In the genomic region with DNA sequence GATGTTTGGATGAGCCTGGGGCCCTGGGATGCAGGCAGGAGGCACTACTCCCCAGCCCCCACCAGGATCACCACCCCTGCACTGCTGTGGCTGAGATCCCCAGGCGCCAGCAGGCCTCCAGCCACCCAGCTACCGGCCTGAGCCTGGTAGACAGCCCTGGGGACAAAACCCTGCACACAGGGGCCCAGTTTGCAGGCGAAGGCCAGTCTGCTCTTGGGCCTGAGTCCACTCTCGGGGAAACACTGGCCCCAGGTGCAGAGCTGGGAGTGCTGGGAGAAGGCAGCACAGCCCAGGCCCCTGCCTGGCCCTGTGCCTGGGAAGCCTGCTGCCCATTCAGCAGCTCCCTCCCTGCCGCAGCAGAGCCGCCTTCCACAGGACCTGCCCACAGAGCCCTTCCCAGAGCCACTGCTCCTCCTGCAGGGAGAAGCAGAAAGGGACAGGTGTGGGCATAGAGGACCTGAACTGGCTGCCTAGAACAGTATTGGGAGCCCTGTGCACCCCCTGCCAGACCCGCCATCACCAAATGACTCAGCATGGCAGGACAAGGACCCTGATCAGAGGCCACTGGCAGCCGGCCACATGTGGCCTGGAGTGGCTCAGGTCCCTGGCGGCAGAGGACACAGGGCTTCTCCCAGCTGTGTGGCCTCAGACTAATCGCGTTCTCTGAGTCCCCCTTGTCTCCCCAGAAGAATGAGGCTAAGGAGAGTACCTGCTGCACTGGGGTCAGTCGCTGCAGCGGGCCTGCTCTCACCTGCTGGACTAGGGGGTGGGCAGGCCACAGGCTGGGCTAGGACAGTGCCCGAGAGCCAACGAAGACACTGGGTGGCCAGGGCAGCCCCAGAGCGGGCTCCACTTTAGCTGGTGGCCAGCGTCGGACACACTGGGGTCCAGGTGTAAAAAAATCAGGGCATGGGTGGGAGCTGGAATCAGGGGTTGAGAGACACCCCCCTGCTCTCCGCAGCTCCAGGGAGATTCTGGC, we compare ENCODE assay signal across 13 cellular contexts. TPM values are rescaled to one million over a fixed set of nuclear protein-coding genes. Genes with fewer than 3 reads are reported as not detected.
A peak's percentile ranks its signal among the peaks of the same experiment; 100 is the strongest.
DNase-seq lines count a peak whose midpoint lies in the region; ATAC-seq and TF ChIP-seq lines count a peak whose summit lies in the region.
"Had no signal": no experiment of that assay in that cellular context is flagged by ENCODE, and none has a peak within 500 bp of the region (broad histone marks: within the 10 kb centered on the region; RNA-seq: fewer than 3 reads in every experiment).

No MANE protein-coding gene starts in this region.

- H3K27me3 ChIP-seq in right atrium auricular region (no peaks in the 10 kb centered on the region), Panc1 (ENCODE audit: control insufficient read depth, insufficient read depth, low read length) (no peaks in the 10 kb centered on the region), testis (no peaks in the 10 kb centered on the region)

- no peak for TF ChIP-seq POLR2A in testis (IDR thresholded peaks at IDR 0.05)

- H3K4me1 ChIP-seq in right atrium auricular region (peaks cover 0 to 12% of the 10 kb centered on the region in 2 donors), Panc1 (ENCODE audit: control insufficient read depth, insufficient read depth, low read length) (peaks cover 8% of the 10 kb centered on the region), testis (no peaks in the 10 kb centered on the region)

- WGBS in testis, 2 donors: 76 to 86% methylated on average over 14 to 19 of the region's 19 CpGs

- H3K4me3 ChIP-seq in right atrium auricular region (no peak overlapping the region), Panc1 (ENCODE audit: low read depth in 2 of 2, low read length in 2 of 2) (no peak overlapping the region), testis (no peak overlapping the region)

- H3K36me3 Mint-ChIP-seq in activated T-helper 2 cell treated with anti-CD3 and anti-CD28 coated beads, Interferon-gamma antibody, Interleukin-2, Interleukin-4, amounts not matched to agents 10 μg/mL and 5 μg/mL and 100 μg/mL, durations not matched to agents 14 hours and 24 hours and 36 hours (ENCODE audit: low read depth): no peaks in the 10 kb centered on the region

- H3K27ac Mint-ChIP-seq in activated T-helper 2 cell treated with anti-CD3 and anti-CD28 coated beads, Interferon-gamma antibody, Interleukin-2, Interleukin-4, amounts not matched to agents 10 μg/mL and 5 μg/mL and 100 μg/mL, durations not matched to agents 14 hours and 24 hours and 36 hours: no peak overlapping the region

- no peaks in the 10 kb centered on the region for H3K9me3 Mint-ChIP-seq in activated T-helper 2 cell treated with anti-CD3 and anti-CD28 coated beads, Interferon-gamma antibody, Interleukin-2, Interleukin-4, amounts not matched to agents 10 μg/mL and 5 μg/mL and 100 μg/mL, durations not matched to agents 14 hours and 24 hours and 36 hours

- no peak overlapping the region for H3K27ac ChIP-seq in right atrium auricular region
- H3K27ac ChIP-seq in Panc1 (ENCODE audit: low read length): no peak overlapping the region
- H3K27ac ChIP-seq in testis: no peak overlapping the region

- H3K4me3 Mint-ChIP-seq in activated T-helper 2 cell treated with anti-CD3 and anti-CD28 coated beads, Interferon-gamma antibody, Interleukin-2, Interleukin-4, amounts not matched to agents 10 μg/mL and 5 μg/mL and 100 μg/mL, durations not matched to agents 14 hours and 24 hours and 36 hours (ENCODE audit: low read depth): no peak overlapping the region

- H3K9me3 ChIP-seq in right atrium auricular region: no peaks in the 10 kb centered on the region
- no peaks in the 10 kb centered on the region for H3K9me3 ChIP-seq in Panc1 (ENCODE audit: control insufficient read depth, insufficient read depth, low read depth, low read length)
- no peaks in the 10 kb centered on the region for H3K9me3 ChIP-seq in testis

- BruUV-seq in Panc1 (replicated peaks; lab: Mats Ljungman, UMichigan): no TSS peak

- TF ChIP-seq CTCF in right atrium auricular region (IDR thresholded peaks at IDR 0.05) (no peak), Panc1 (IDR thresholded peaks at IDR 0.05) (peak; percentile 76), testis (IDR thresholded peaks at IDR 0.05) (no peak)

- ATAC-seq in Right ventricle myocardium inferior: no peak
- ATAC-seq in Panc1: peak; percentile 77
- peak; percentile 11 for ATAC-seq in esophagus mucosa

- CTCF ChIA-PET in Panc1 (lab: Charles Lee): interaction anchor here (0.5 to 0.8 kb wide), 5 partner anchors 50 to 74 kb away, joined by 3 to 6 read pairs (median 3); no protein-coding TSS in a partner anchor

- H3K27me3 Mint-ChIP-seq in activated T-helper 2 cell treated with anti-CD3 and anti-CD28 coated beads, Interferon-gamma antibody, Interleukin-2, Interleukin-4, amounts not matched to agents 10 μg/mL and 5 μg/mL and 100 μg/mL, durations not matched to agents 14 hours and 24 hours and 36 hours (ENCODE audit: low read depth): no peaks in the 10 kb centered on the region

- intact Hi-C loops in Right ventricle myocardium inferior (cut with DNase I) (no loop called here), Panc1 (cut with micrococcal nuclease; ENCODE audit: unreplicated experiment) (loop anchor here (5.0 kb wide), 1 partner anchor 70 kb away; no protein-coding TSS in a partner anchor), testis (cut with DNase I; ENCODE audit: low total_unique reads) (no loop called here)
- intact Hi-C loops in activated T-helper 2 cell treated with anti-CD3 and anti-CD28 coated beads, Interferon-gamma antibody, Interleukin-2, Interleukin-4, amounts not matched to agents 10 μg/mL and 5 μg/mL and 100 μg/mL, durations not matched to agents 14 hours and 24 hours and 36 hours (cut with micrococcal nuclease): no loop called here

- peaks cover 2% of the 10 kb centered on the region for H3K4me1 Mint-ChIP-seq in activated T-helper 2 cell treated with anti-CD3 and anti-CD28 coated beads, Interferon-gamma antibody, Interleukin-2, Interleukin-4, amounts not matched to agents 10 μg/mL and 5 μg/mL and 100 μg/mL, durations not matched to agents 14 hours and 24 hours and 36 hours (ENCODE audit: low read depth)

- POLR2A ChIA-PET in Panc1 (lab: Charles Lee): interaction anchor here (0.5 kb wide), 1 partner anchor 102 kb away, joined by 3 read pairs; no protein-coding TSS in a partner anchor

- in situ Hi-C loops in Panc1 (cut with HindIII; ENCODE audit: low pct_unique_long_range_greater_than_20kb, low sequenced_read_pairs): no loop called here

- H3K36me3 ChIP-seq in right atrium auricular region (no peaks in the 10 kb centered on the region), Panc1 (ENCODE audit: control insufficient read depth, insufficient read depth, low read length) (no peaks in the 10 kb centered on the region), testis (ENCODE audit: low read depth, missing control alignments) (no peaks in the 10 kb centered on the region)

- DNase-seq in Right ventricle myocardium inferior (ENCODE audit: missing footprints) (peak; percentile 45), right atrium auricular region (ENCODE audit: low spot score) (no peak), Panc1 (ENCODE audit: low read depth, low spot score) (no peak), testis (peak; percentile 43), NCI-H1105 treated with DMSO at 0.1 percent for 48 hours (lab: John Stamatoyannopoulos, UW) (no peak)
- no peak for DNase-seq in stimulated activated CD4-positive, alpha-beta T cell treated with anti-CD3 and anti-CD28 coated beads, Interleukin-1b, Interleukin-23, amount 100 ng/mL, for 48 hours
- DNase-seq in activated T-helper 2 cell treated with anti-CD3 and anti-CD28 coated beads, Interferon-gamma antibody, Interleukin-2, Interleukin-4, amounts not matched to agents 10 μg/mL and 5 μg/mL and 100 μg/mL, durations not matched to agents 14 hours and 24 hours and 36 hours (ENCODE audit: low spot score): no peak
- DNase-seq: activated T-cell treated with anti-CD3 and anti-CD28 coated beads for 4 hours, dermis blood vessel endothelial cell, NCI-H1694 had no signal

RNA-seq across cellular contexts. Expression of gene MSRB1, which starts 10.7 kb away (rescaled TPM):
- total RNA-seq in Right ventricle myocardium inferior (25.3 TPM), right atrium auricular region (10 to 100 TPM; 13.7 to 21.9 TPM), Panc1 (2021; ENCODE audit: unreplicated experiment) (25.3 TPM), esophagus mucosa (44.0 TPM), testis (10 to 100 TPM; 17.5 to 19.8 TPM)
- polyA plus RNA-seq in Panc1 (2012; ENCODE audit: insufficient read length): 44.3 TPM
- 35.2 TPM for polyA plus RNA-seq in testis (ENCODE audit: insufficient read depth, low read depth, low replicate concordance)
- 33.5 and 35.0 TPM in 2 replicates for total RNA-seq in activated T-helper 2 cell treated with anti-CD3 and anti-CD28 coated beads, Interferon-gamma antibody, Interleukin-2, Interleukin-4, amounts not matched to agents 10 μg/mL and 5 μg/mL and 100 μg/mL, durations not matched to agents 14 hours and 24 hours and 36 hours

RNA-seq across cellular contexts. Expression of gene HS3ST6, which starts 14.1 kb away (rescaled TPM):
- total RNA-seq in Right ventricle myocardium inferior: not detected
- not detected for total RNA-seq in right atrium auricular region
- total RNA-seq in Panc1 (2021; ENCODE audit: unreplicated experiment): 3.3 TPM
- 2.3 TPM for polyA plus RNA-seq in Panc1 (2012; ENCODE audit: insufficient read length)
- total RNA-seq in esophagus mucosa: 1.4 TPM
- 1 to 10 TPM in 1 of 2 donors, under 1 TPM in 1; 0.94 to 1.6 TPM for total RNA-seq in testis
- 0.34 TPM for polyA plus RNA-seq in testis (ENCODE audit: insufficient read depth, low read depth, low replicate concordance)
- total RNA-seq in activated T-helper 2 cell treated with anti-CD3 and anti-CD28 coated beads, Interferon-gamma antibody, Interleukin-2, Interleukin-4, amounts not matched to agents 10 μg/mL and 5 μg/mL and 100 μg/mL, durations not matched to agents 14 hours and 24 hours and 36 hours: not detected in 2 replicates
- total RNA-seq: dermis blood vessel endothelial cell; osteocyte; T-helper 1 cell treated with Interleukin-12 subunit alpha and Interleukin-12 subunit beta and Interleukin-4 antibody, amounts not matched to agents 30 ng/mL and 1 ng/mL, for 36 hours had no signal

RNA-seq across cellular contexts. Expression of gene RPL3L, which starts 22.1 kb away (rescaled TPM):
- total RNA-seq in Right ventricle myocardium inferior (271 TPM), right atrium auricular region (10 to 100 TPM; 12.3 to 74.0 TPM), Panc1 (2021; ENCODE audit: unreplicated experiment) (0.26 TPM), esophagus mucosa (0.12 TPM), testis (1 to 10 TPM; 7.3 to 9.8 TPM)
- not detected for polyA plus RNA-seq in Panc1 (2012; ENCODE audit: insufficient read length)
- 10.4 TPM for polyA plus RNA-seq in testis (ENCODE audit: insufficient read depth, low read depth, low replicate concordance)
- total RNA-seq in activated T-helper 2 cell treated with anti-CD3 and anti-CD28 coated beads, Interferon-gamma antibody, Interleukin-2, Interleukin-4, amounts not matched to agents 10 μg/mL and 5 μg/mL and 100 μg/mL, durations not matched to agents 14 hours and 24 hours and 36 hours: 0.66 and 0.85 TPM in 2 replicates
- total RNA-seq: dermis blood vessel endothelial cell; T-helper 1 cell treated with Interleukin-12 subunit alpha and Interleukin-12 subunit beta and Interleukin-4 antibody, amounts not matched to agents 30 ng/mL and 1 ng/mL, for 36 hours had no signal

RNA-seq across cellular contexts. Expression of gene NDUFB10, which starts 27.0 kb away (rescaled TPM):
- 737 TPM for total RNA-seq in Right ventricle myocardium inferior
- total RNA-seq in right atrium auricular region: 1,000 to 10,000 TPM in 1 of 2 donors, 100 to 1,000 TPM in 1; 583 to 1,046 TPM
- total RNA-seq in Panc1 (2021; ENCODE audit: unreplicated experiment): 287 TPM
- 493 TPM for polyA plus RNA-seq in Panc1 (2012; ENCODE audit: insufficient read length)
- total RNA-seq in esophagus mucosa: 115 TPM
- total RNA-seq in testis: 100 to 1,000 TPM; 127 to 211 TPM
- 186 TPM for polyA plus RNA-seq in testis (ENCODE audit: insufficient read depth, low read depth, low replicate concordance)
- 132 TPM in 2 replicates for total RNA-seq in activated T-helper 2 cell treated with anti-CD3 and anti-CD28 coated beads, Interferon-gamma antibody, Interleukin-2, Interleukin-4, amounts not matched to agents 10 μg/mL and 5 μg/mL and 100 μg/mL, durations not matched to agents 14 hours and 24 hours and 36 hours

RNA-seq across cellular contexts. Expression of gene RPS2, which starts 32.3 kb away (rescaled TPM):
- total RNA-seq in Right ventricle myocardium inferior (907 TPM), right atrium auricular region (1,000 to 10,000 TPM in 1 of 2 donors, 100 to 1,000 TPM in 1; 782 to 1,247 TPM), Panc1 (2021; ENCODE audit: unreplicated experiment) (2,794 TPM), esophagus mucosa (3,204 TPM), testis (1,000 to 10,000 TPM in 1 of 2 donors, 100 to 1,000 TPM in 1; 744 to 1,779 TPM)
- 3,901 TPM for polyA plus RNA-seq in Panc1 (2012; ENCODE audit: insufficient read length)
- 1,272 TPM for polyA plus RNA-seq in testis (ENCODE audit: insufficient read depth, low read depth, low replicate concordance)
- total RNA-seq in activated T-helper 2 cell treated with anti-CD3 and anti-CD28 coated beads, Interferon-gamma antibody, Interleukin-2, Interleukin-4, amounts not matched to agents 10 μg/mL and 5 μg/mL and 100 μg/mL, durations not matched to agents 14 hours and 24 hours and 36 hours: 3,560 and 3,687 TPM in 2 replicates

Comparison
In these comparisons a context has a peak if more than half of its experiments do, and no peak if none do; other contexts are left out.
1. DNase-seq: peak in Right ventricle myocardium inferior (single experiment) and testis (single experiment); none in right atrium auricular region (single experiment), Panc1 (single experiment), stimulated activated CD4-positive, alpha-beta T cell treated with anti-CD3 and anti-CD28 coated beads, Interleukin-1b, Interleukin-23, amount 100 ng/mL, for 48 hours (single experiment), activated T-helper 2 cell treated with anti-CD3 and anti-CD28 coated beads, Interferon-gamma antibody, Interleukin-2, Interleukin-4, amounts not matched to agents 10 μg/mL and 5 μg/mL and 100 μg/mL, durations not matched to agents 14 hours and 24 hours and 36 hours (single experiment) and NCI-H1105 treated with DMSO at 0.1 percent for 48 hours (single experiment).